14 cellular contexts compared by ENCODE assay signal in the genomic region with DNA sequence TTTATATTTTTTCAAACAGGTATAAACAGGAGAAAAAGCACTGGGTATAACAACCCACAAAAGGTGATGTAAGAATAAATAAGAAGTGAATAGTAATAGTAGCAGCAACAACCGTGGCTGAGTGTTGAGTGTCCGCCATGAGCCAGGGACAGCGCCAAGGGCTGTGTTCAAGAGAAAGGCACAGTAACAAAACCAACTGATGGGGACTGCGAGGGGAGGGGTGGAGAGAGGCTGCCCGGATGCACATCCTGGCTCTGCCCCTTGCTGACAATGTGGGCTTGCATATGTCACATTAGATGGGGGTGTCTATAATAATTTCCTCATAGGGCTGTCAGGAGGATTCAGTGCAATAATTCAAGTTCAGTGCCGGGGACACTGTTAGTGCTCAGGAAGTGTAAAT.
DNase-seq lines count a peak whose midpoint lies in the region; ATAC-seq and TF ChIP-seq lines count a peak whose summit lies in the region.
"Had no signal": no experiment of that assay in that cellular context is flagged by ENCODE, and none has a peak within 500 bp of the region (broad histone marks: within the 10 kb centered on the region; RNA-seq: fewer than 3 reads in every experiment).

No MANE protein-coding gene starts in this region.

- peaks cover 2% of the 10 kb centered on the region for H3K9me3 Mint-ChIP-seq in activated CD4-positive, alpha-beta memory T cell treated with anti-CD3 and anti-CD28 coated beads, Interleukin-2, amount 10 ng/mL, durations not matched to agents 7 days and 5 days
- H3K9me3 Mint-ChIP-seq: H9 had no signal

- CTCF ChIA-PET in activated CD4-positive, alpha-beta memory T cell treated with anti-CD3 and anti-CD28 coated beads, Interleukin-2, amount 10 ng/mL, durations not matched to agents 7 days and 5 days (lab: Charles Lee) = no interaction called here

- H3K4me3 ChIP-seq in H7 (ENCODE audit: insufficient read depth, low read depth, low read length) = no peak overlapping the region
- H3K4me3 ChIP-seq: K562, lung had no signal

- peak in 4 of 6 experiments; percentile 21 to 60 (median 38) for DNase-seq in stimulated activated naive CD4-positive, alpha-beta T cell (lab: John Stamatoyannopoulos, UW)
- no peak for DNase-seq in stimulated activated naive CD4-positive, alpha-beta T cell treated with Interleukin-2 at 50 U/mL for 16 hours (lab: John Stamatoyannopoulos, UW)
- DNase-seq in activated CD4-positive, alpha-beta memory T cell treated with anti-CD3 and anti-CD28 coated beads, Interleukin-2, amount 10 ng/mL, durations not matched to agents 7 days and 5 days = peak; percentile 56
- DNase-seq in foreskin keratinocyte (no peak), H7 (no peak), H4 (ENCODE audit: low spot score) (no peak), DMS79 (lab: John Stamatoyannopoulos, UW) (no peak)
- DNase-seq: H9, NCI-H187 treated with DMSO at 0.1 percent for 48 hours, NCI-H446, WERI-Rb-1 had no signal

- no peak for ATAC-seq in foreskin keratinocyte
- ATAC-seq: K562 had no signal

- peaks cover 13% of the 10 kb centered on the region for H3K36me3 Mint-ChIP-seq in activated CD4-positive, alpha-beta memory T cell treated with anti-CD3 and anti-CD28 coated beads, Interleukin-2, amount 10 ng/mL, durations not matched to agents 7 days and 5 days (ENCODE audit: low read depth)

- POLR2A ChIA-PET in activated CD4-positive, alpha-beta memory T cell treated with anti-CD3 and anti-CD28 coated beads, Interleukin-2, amount 10 ng/mL, durations not matched to agents 7 days and 5 days (lab: Charles Lee) = interaction anchor here (7.1 kb wide), 1 partner anchor 14 kb away, joined by 67 read pairs; no protein-coding TSS in a partner anchor

- TF ChIP-seq CTCF in foreskin keratinocyte (conservative IDR thresholded peaks at IDR 0.05) = no peak

- no peaks in the 10 kb centered on the region for H3K27me3 Mint-ChIP-seq in activated CD4-positive, alpha-beta memory T cell treated with anti-CD3 and anti-CD28 coated beads, Interleukin-2, amount 10 ng/mL, durations not matched to agents 7 days and 5 days

- H3K4me3 Mint-ChIP-seq in activated CD4-positive, alpha-beta memory T cell treated with anti-CD3 and anti-CD28 coated beads, Interleukin-2, amount 10 ng/mL, durations not matched to agents 7 days and 5 days = no peak overlapping the region
- H3K4me3 Mint-ChIP-seq: H9 had no signal

- no peaks in the 10 kb centered on the region for H3K27me3 ChIP-seq in foreskin keratinocyte
- H3K27me3 ChIP-seq in H7 (ENCODE audit: control insufficient read depth, insufficient read depth, low read length) = no peaks in the 10 kb centered on the region

- peaks cover 77% of the 10 kb centered on the region for H3K4me1 Mint-ChIP-seq in activated CD4-positive, alpha-beta memory T cell treated with anti-CD3 and anti-CD28 coated beads, Interleukin-2, amount 10 ng/mL, durations not matched to agents 7 days and 5 days

- peaks cover 47% of the 10 kb centered on the region for H3K4me1 ChIP-seq in foreskin keratinocyte

- no peak overlapping the region for H3K27ac Mint-ChIP-seq in activated CD4-positive, alpha-beta memory T cell treated with anti-CD3 and anti-CD28 coated beads, Interleukin-2, amount 10 ng/mL, durations not matched to agents 7 days and 5 days
- H3K27ac Mint-ChIP-seq: H9 had no signal

- peak overlapping the region; percentile 95 for H3K27ac ChIP-seq in foreskin keratinocyte
- H3K27ac ChIP-seq: parathyroid adenoma, WERI-Rb-1 had no signal

- H3K36me3 ChIP-seq in H7 (replicated peaks; ENCODE audit: control insufficient read depth, insufficient read depth, low read length) = no peaks in the 10 kb centered on the region
- H3K36me3 ChIP-seq: WERI-Rb-1 had no signal

Comparison
In these comparisons a context has a peak if more than half of its experiments do, and no peak if none do; other contexts are left out.
1. DNase-seq: peak in stimulated activated naive CD4-positive, alpha-beta T cell (4 of 6) and activated CD4-positive, alpha-beta memory T cell treated with anti-CD3 and anti-CD28 coated beads, Interleukin-2, amount 10 ng/mL, durations not matched to agents 7 days and 5 days (single experiment); none in stimulated activated naive CD4-positive, alpha-beta T cell treated with Interleukin-2 at 50 U/mL for 16 hours (single experiment), foreskin keratinocyte (0 of 2), H7 (single experiment), H4 (single experiment) and DMS79 (single experiment).